In genomic region chr2:135037831-135038230, GRCh38 we compare ENCODE assay signal across 24 cellular contexts. TPM values are rescaled to one million over a fixed set of nuclear protein-coding genes. Genes with fewer than 3 reads are reported as not detected.
"Had no signal": no experiment of that assay in that cellular context is flagged by ENCODE, and none has a peak within 500 bp of the region (broad histone marks: within the 10 kb centered on the region; RNA-seq: fewer than 3 reads in every experiment).

No MANE protein-coding gene starts in this region.

- DNase-seq: activated CD4-positive, alpha-beta T cell treated with anti-CD3 and anti-CD28 coated beads, Interleukin-2, amount 10 ng/mL, durations not matched to agents 24 days and 14 days; activated CD8-positive, alpha-beta T cell treated with anti-CD3 and anti-CD28 coated beads for 36 hours; activated effector memory CD4-positive, alpha-beta T cell treated with Interleukin-2 at 50 U/mL for 16 hours; activated naive CD4-positive, alpha-beta T cell treated with anti-CD3 and anti-CD28 coated beads, Interleukin-2, amount 50 U/mL, for 16 hours; activated T-cell treated with anti-CD3 and anti-CD28 coated beads, Interleukin-2, amount 50 U/mL, for 24 hours; cerebellar nuclear complex; effector CD4-positive, alpha-beta T cell; nephron progenitor cell; nucleus accumbens; posterior cingulate gyrus; retina; stimulated activated CD4-positive, alpha-beta T cell treated with anti-CD3 and anti-CD28 coated beads, Interleukin-2, amount 100 ng/mL, for 24 hours; stimulated activated naive CD4-positive, alpha-beta T cell treated with Interleukin-2 at 50 U/mL for 16 hours; T1000; tibial artery had no signal

- H3K36me3 ChIP-seq: ascending aorta, tibial artery had no signal

- H3K4me3 ChIP-seq: ascending aorta, tibial artery had no signal

- H3K27me3 ChIP-seq: ascending aorta had no signal

- ATAC-seq: activated CD8-positive, alpha-beta T cell treated with anti-CD3 and anti-CD28 coated beads for 36 hours; left lobe of liver had no signal

- H3K9me3 ChIP-seq: ascending aorta, tibial artery had no signal

- H3K27ac ChIP-seq: ascending aorta, tibial artery had no signal

- H3K4me1 ChIP-seq: ascending aorta, tibial artery had no signal

RNA-seq across cellular contexts. Expression of gene MAP3K19, which starts 9.4 kb away (rescaled TPM):
- total RNA-seq: activated CD4-positive, alpha-beta T cell treated with anti-CD3 and anti-CD28 coated beads, Interleukin-2, amount 10 ng/mL, durations not matched to agents 24 days and 14 days; activated CD8-positive, alpha-beta T cell treated with anti-CD3 and anti-CD28 coated beads for 36 hours; ascending aorta; bronchial epithelial cell; left lobe of liver; lung microvascular endothelial cell; myocyte; subcutaneous adipose tissue; T-helper 1 cell treated with Interleukin-12 subunit alpha and Interleukin-12 subunit beta and Interleukin-4 antibody, amounts not matched to agents 30 ng/mL and 1 ng/mL, for 36 hours; urinary bladder had no signal
- polyA plus RNA-seq: esophagus, urinary bladder had no signal
